In the genomic region with DNA sequence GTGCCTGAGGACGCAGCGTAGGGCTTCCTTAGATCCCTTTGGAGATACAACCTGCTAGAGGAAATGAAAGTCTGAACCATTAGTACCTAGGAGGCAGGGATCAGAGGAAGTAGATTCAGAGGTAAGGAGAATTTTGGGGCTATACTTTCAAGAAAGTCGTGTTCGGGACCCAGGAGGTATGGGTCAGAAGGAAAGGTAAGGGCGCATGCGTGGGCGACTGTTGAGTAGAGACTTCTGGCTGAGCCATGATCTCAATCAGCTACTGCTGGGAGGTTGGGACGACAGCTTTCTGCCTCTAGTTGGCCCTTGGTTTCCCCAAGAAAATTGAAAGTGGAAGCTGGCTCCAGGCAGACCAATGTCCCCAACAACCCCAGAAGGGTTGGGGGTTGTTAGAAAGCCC, we compare ENCODE assay signal across 1 cellular context.
TF ChIP-seq lines count a peak whose summit lies in the region.

No MANE protein-coding gene starts in this region.

TF ChIP-seq in K562, 482 proteins besides CTCF, POLR2A, EP300 and RAD21:
- peak; percentile 62 to 72 for TF ChIP-seq NRF1 (conservative IDR thresholded peaks at IDR 0.05 in 1 of 2, IDR thresholded peaks at IDR 0.05 in 1 of 2)
